In the genomic region with DNA sequence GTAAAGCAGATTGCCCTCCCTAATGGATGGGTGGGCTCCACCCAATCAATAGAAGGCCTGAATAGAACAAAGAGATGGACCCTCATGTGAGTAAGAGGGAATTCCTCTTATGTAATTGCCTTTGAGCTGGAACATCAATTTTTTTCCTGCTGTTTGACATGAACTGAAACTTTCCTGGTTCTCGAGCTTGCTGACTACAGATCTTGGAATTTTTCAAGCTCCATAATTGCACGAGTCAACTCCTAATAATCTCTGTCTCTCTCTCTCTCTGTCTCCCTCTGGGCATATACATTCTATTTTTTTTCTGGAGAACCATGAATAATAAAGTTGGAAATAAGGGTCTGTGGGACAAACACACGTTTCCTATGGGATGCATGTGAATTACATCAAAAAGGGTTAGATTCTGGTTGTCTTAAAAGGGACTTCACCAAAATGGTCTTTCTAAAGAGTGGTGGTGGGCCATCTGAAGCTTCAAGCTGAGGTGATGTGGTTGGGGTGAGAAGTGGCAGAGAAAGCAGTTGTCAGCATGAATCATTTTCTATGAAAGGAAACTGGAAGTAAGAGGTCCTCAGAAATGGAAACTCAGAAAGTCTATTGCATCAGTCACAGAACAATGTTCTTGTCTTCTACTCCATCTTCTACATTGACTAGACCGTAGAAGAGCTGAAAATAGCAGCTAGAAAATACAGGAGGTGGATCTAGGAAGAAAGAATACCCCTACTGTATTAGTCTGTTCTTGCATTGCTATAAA, we compare ENCODE assay signal across 9 cellular contexts. TPM values are rescaled to one million over a fixed set of nuclear protein-coding genes. Genes with fewer than 3 reads are reported as not detected.
DNase-seq lines count a peak whose midpoint lies in the region; FAIRE-seq and TF ChIP-seq lines count a peak whose summit lies in the region.
"Had no signal": no experiment of that assay in that cellular context is flagged by ENCODE, and none has a peak within 500 bp of the region (broad histone marks: within the 10 kb centered on the region; RNA-seq: fewer than 3 reads in every experiment).

No MANE protein-coding gene starts in this region.

- peak; percentile 23 for FAIRE-seq in H54 (lab: Jason Lieb, UNC)

- no peaks in the 10 kb centered on the region for H3K27me3 ChIP-seq in OCI-LY3 (ENCODE audit: low read depth, low read length)

- H3K4me2 ChIP-seq in OCI-LY3 (ENCODE audit: low read length), result peak overlapping the region; percentile 34; the same call in 1 of the 2 replicates

- no peak for TF ChIP-seq POLR2A in H54 (IDR thresholded peaks at IDR 0.05; ENCODE audit: low read depth, low read length)

- DNase-seq in GM12865 (ENCODE audit: low read depth) (peak; percentile 75), H54 (ENCODE audit: insufficient read length, low spot score) (no peak), fibroblast of the aortic adventitia (ENCODE audit: low read depth) (peak; percentile 75), mucosa of gallbladder (ENCODE audit: low spot score) (no peak), NCI-H345 treated with DMSO at 0.1 percent for 48 hours (lab: John Stamatoyannopoulos, UW; ENCODE audit: unreplicated experiment) (no peak), 8988T (no peak), Ammon's horn (ENCODE audit: low spot score) (no peak)

- H3K4me1 ChIP-seq in OCI-LY3 (ENCODE audit: low read length), result peaks cover 16% of the 10 kb centered on the region

- H3K9me3 ChIP-seq in OCI-LY3 (ENCODE audit: insufficient read depth, low read length), result no peaks in the 10 kb centered on the region

- peak overlapping the region; percentile 42; the same call in 1 of the 2 replicates for H3K27ac ChIP-seq in OCI-LY3 (ENCODE audit: low read length)
- H3K27ac ChIP-seq: HL-60 had no signal

- H4K20me1 ChIP-seq in OCI-LY3 (ENCODE audit: insufficient read depth, low read length), result no peaks in the 10 kb centered on the region

- peak overlapping the region; percentile 79 for H2AFZ ChIP-seq in OCI-LY3 (ENCODE audit: low read depth, low read length)

- no peak overlapping the region for H3K4me3 ChIP-seq in GM12865 (ENCODE audit: low read depth, low read length)
- no peak overlapping the region for H3K4me3 ChIP-seq in OCI-LY3 (ENCODE audit: low read length)
- no peak overlapping the region for H3K4me3 ChIP-seq in fibroblast of the aortic adventitia (ENCODE audit: low read depth, low read length)

- H3K79me2 ChIP-seq in OCI-LY3 (ENCODE audit: low read length), result no peaks in the 10 kb centered on the region

- TF ChIP-seq CTCF in GM12865 (IDR thresholded peaks at IDR 0.05; ENCODE audit: insufficient read depth, low read depth, low read length, missing control alignments) (no peak), OCI-LY3 (IDR thresholded peaks at IDR 0.05; ENCODE audit: low read depth, low read length) (no peak), fibroblast of the aortic adventitia (IDR thresholded peaks at IDR 0.05; ENCODE audit: insufficient read depth, low read length) (no peak)

- H3K36me3 ChIP-seq in OCI-LY3 (replicated peaks; ENCODE audit: low read depth, low read length), result no peaks in the 10 kb centered on the region

- no peak overlapping the region for H3K9ac ChIP-seq in OCI-LY3 (ENCODE audit: low read length)

RNA-seq across cellular contexts. Expression of a gene that starts 47.0 kb away (rescaled TPM):
- total RNA-seq in fibroblast of the aortic adventitia (ENCODE audit: low replicate concordance) (5.4 and 6.8 TPM in 2 replicates), mucosa of gallbladder (6.0 TPM)

RNA-seq across cellular contexts. Expression of a gene that starts 51.3 kb away (rescaled TPM):
- total RNA-seq in fibroblast of the aortic adventitia (ENCODE audit: low replicate concordance) (56.1 and 60.3 TPM in 2 replicates), mucosa of gallbladder (62.0 TPM)

Comparison
In these comparisons a context has a peak if more than half of its experiments do, and no peak if none do; other contexts are left out.
1. DNase-seq: peak in GM12865 (single experiment) and fibroblast of the aortic adventitia (single experiment); none in H54 (single experiment), mucosa of gallbladder (single experiment), NCI-H345 treated with DMSO at 0.1 percent for 48 hours (single experiment), 8988T (single experiment) and Ammon's horn (single experiment).